ENCODE assay signal across 3 cellular contexts in genomic region chr4:173584506-173584905, GRCh38.
TF ChIP-seq lines count a peak whose summit lies in the region.

No MANE protein-coding gene starts in this region.

TF ChIP-seq in SK-N-SH, 30 proteins besides CTCF, POLR2A, EP300 and RAD21:
- no peak for TF ChIP-seq TAF1 (IDR thresholded peaks at IDR 0.05; ENCODE audit: borderline replicate concordance, low read depth, low read length)
- no peak for TF ChIP-seq NFIC (IDR thresholded peaks at IDR 0.05; ENCODE audit: borderline replicate concordance)
- no peak for TF ChIP-seq EZH2phosphoT487 (IDR thresholded peaks at IDR 0.05; ENCODE audit: borderline replicate concordance, low read depth)
- no peak for TF ChIP-seq RFX5 (IDR thresholded peaks at IDR 0.05; ENCODE audit: low read length)
- TF ChIP-seq RXRA (IDR thresholded peaks at IDR 0.05; ENCODE audit: borderline replicate concordance, low read depth) = no peak
- no peak for TF ChIP-seq GABPA (IDR thresholded peaks at IDR 0.05; ENCODE audit: low read depth)
- TF ChIP-seq PBX3 (IDR thresholded peaks at IDR 0.05) = no peak
- no peak for TF ChIP-seq MXI1 (IDR thresholded peaks at IDR 0.05; ENCODE audit: low read depth, low read length)
- no peak for TF ChIP-seq SMC3 (IDR thresholded peaks at IDR 0.05; ENCODE audit: low read depth, low read length)
- TF ChIP-seq TCF12 (IDR thresholded peaks at IDR 0.05) = no peak
- no peak for TF ChIP-seq USF1 (IDR thresholded peaks at IDR 0.05; ENCODE audit: borderline replicate concordance, low read depth)
- no peak for TF ChIP-seq IRF3 (IDR thresholded peaks at IDR 0.05; ENCODE audit: low read depth, low read length)
- no peak for TF ChIP-seq FOSL2 (IDR thresholded peaks at IDR 0.05; ENCODE audit: borderline replicate concordance, low read depth)
- TF ChIP-seq CHD2 (IDR thresholded peaks at IDR 0.05; ENCODE audit: low read length, partially characterized antibody) = no peak

TF ChIP-seq in SK-N-SH treated with all-trans-retinoic acid at 6 μM for 48 hours, 23 proteins besides CTCF, POLR2A, EP300 and RAD21:
- TF ChIP-seq OSR1 (CRISPR knock-in tag; IDR thresholded peaks at IDR 0.05) (no peak), ISL1 (CRISPR knock-in tag; IDR thresholded peaks at IDR 0.05) (no peak), ZC3H10 (CRISPR knock-in tag; IDR thresholded peaks at IDR 0.05) (no peak), ZNF70 (CRISPR knock-in tag; IDR thresholded peaks at IDR 0.05) (no peak), ZNF8 (CRISPR knock-in tag; IDR thresholded peaks at IDR 0.05) (no peak), TSHZ2 (CRISPR knock-in tag; IDR thresholded peaks at IDR 0.05) (no peak), RARB (CRISPR knock-in tag; IDR thresholded peaks at IDR 0.05) (no peak), PPARA (CRISPR knock-in tag; IDR thresholded peaks at IDR 0.05; ENCODE audit: borderline replicate concordance) (no peak), SNAI2 (CRISPR knock-in tag; IDR thresholded peaks at IDR 0.05) (no peak), CSDC2 (CRISPR knock-in tag; IDR thresholded peaks at IDR 0.05) (no peak), BACH2 (CRISPR knock-in tag; IDR thresholded peaks at IDR 0.05; ENCODE audit: borderline replicate concordance) (no peak)
TF ChIP-seq in SK-N-SH treated with all-trans-retinoic acid at 6 μM for 48 hours: peak in this region for 0.

TF ChIP-seq in K562, 482 proteins besides CTCF, POLR2A, EP300 and RAD21 (continues in another document):
- TF ChIP-seq IRF9 (tag; IDR thresholded peaks at IDR 0.05) (no peak), CLOCK (CRISPR knock-in tag; IDR thresholded peaks at IDR 0.05; ENCODE audit: borderline replicate concordance) (no peak), MTF1 (CRISPR knock-in tag; IDR thresholded peaks at IDR 0.05; ENCODE audit: borderline replicate concordance) (no peak), SMARCA4 (IDR thresholded peaks at IDR 0.05) (peak; percentile 73), TBP (optimal IDR thresholded peaks at IDR 0.05; ENCODE audit: low read depth, low read length) (peak; percentile 26), PKNOX1 (IDR thresholded peaks at IDR 0.05) (peak; percentile 73), CBX3 (IDR thresholded peaks at IDR 0.05; ENCODE audit: borderline replicate concordance in 1 of 2, low read length in 2 of 2) (peak in 1 of 2 experiments; percentile 28; a peak in 1 of 3 replicates), ZNF639 (CRISPR knock-in tag; conservative IDR thresholded peaks at IDR 0.05 in 1 of 2, IDR thresholded peaks at IDR 0.05 in 1 of 2) (no peak), ZNF165 (CRISPR knock-in tag; IDR thresholded peaks at IDR 0.05; ENCODE audit: borderline replicate concordance) (no peak), DLX4 (CRISPR knock-in tag; IDR thresholded peaks at IDR 0.05) (no peak), ZNF217 (CRISPR knock-in tag; IDR thresholded peaks at IDR 0.05) (no peak), ARID1B (IDR thresholded peaks at IDR 0.05) (peak; percentile 88), FOXP1 (CRISPR knock-in tag; IDR thresholded peaks at IDR 0.05) (no peak), TCF3 (CRISPR knock-in tag; IDR thresholded peaks at IDR 0.05) (peak; percentile 59), DMBX1 (CRISPR knock-in tag; IDR thresholded peaks at IDR 0.05; ENCODE audit: borderline replicate concordance) (peak; percentile 53; the same call in 1 of the 2 replicates), TCF7 (IDR thresholded peaks at IDR 0.05; ENCODE audit: borderline replicate concordance) (no peak), ZNF644 (tag; IDR thresholded peaks at IDR 0.05; ENCODE audit: low read depth) (no peak), PTRF (tag; IDR thresholded peaks at IDR 0.05) (no peak), POLR2AphosphoS5 (IDR thresholded peaks at IDR 0.05; ENCODE audit: control insufficient read depth, insufficient read depth, low read depth, low read length) (peak; percentile 57), KLF6 (CRISPR knock-in tag; IDR thresholded peaks at IDR 0.05; ENCODE audit: borderline replicate concordance) (no peak), CBFA2T3 (IDR thresholded peaks at IDR 0.05) (peak; percentile 86), ASH1L (IDR thresholded peaks at IDR 0.05; ENCODE audit: borderline replicate concordance, low read depth, partially characterized antibody) (no peak), CREBBP (IDR thresholded peaks at IDR 0.05; ENCODE audit: low read depth, low read length) (no peak), ZNF3 (CRISPR knock-in tag; IDR thresholded peaks at IDR 0.05) (no peak), FOXM1 (IDR thresholded peaks at IDR 0.05; ENCODE audit: low read depth) (0 out of 2 replicates have a peak, but pooled peaks have one; percentile 33), FOXM1 (CRISPR knock-in tag; IDR thresholded peaks at IDR 0.05; ENCODE audit: low read depth) (no peak), HMGXB4 (CRISPR knock-in tag; IDR thresholded peaks at IDR 0.05) (no peak), HNRNPUL1 (IDR thresholded peaks at IDR 0.05; ENCODE audit: low read length) (no peak), SETDB1 (IDR thresholded peaks at IDR 0.05; ENCODE audit: low read length) (no peak), LEF1 (IDR thresholded peaks at IDR 0.05) (0 out of 2 replicates have a peak, but pooled peaks have one; percentile 29), PML (IDR thresholded peaks at IDR 0.05; ENCODE audit: low read length) (peak; percentile 51; the same call in 1 of the 2 replicates), SRSF7 (optimal IDR thresholded peaks at IDR 0.05; ENCODE audit: low read depth, low read length) (no peak), SMARCE1 (IDR thresholded peaks at IDR 0.05) (peak; percentile 64; the same call in 1 of the 2 replicates), NCOA6 (IDR thresholded peaks at IDR 0.05) (no peak), NFE2 (IDR thresholded peaks at IDR 0.05; ENCODE audit: low read depth) (no peak), RAD51 (IDR thresholded peaks at IDR 0.05; ENCODE audit: borderline replicate concordance, low read depth) (no peak), MEIS2 (IDR thresholded peaks at IDR 0.05; ENCODE audit: partially characterized antibody) (peak; percentile 73), FOXA3 (CRISPR knock-in tag; conservative IDR thresholded peaks at IDR 0.05 in 1 of 2, IDR thresholded peaks at IDR 0.05 in 1 of 2) (no peak), TEAD4 (IDR thresholded peaks at IDR 0.05; ENCODE audit: low read length) (peak; percentile 83), TEAD4 (CRISPR knock-in tag; IDR thresholded peaks at IDR 0.05; ENCODE audit: borderline replicate concordance) (no peak), STAT5A (IDR thresholded peaks at IDR 0.05; ENCODE audit: borderline replicate concordance, low read length) (peak; percentile 80), FOXP4 (CRISPR knock-in tag; IDR thresholded peaks at IDR 0.05; ENCODE audit: borderline replicate concordance) (no peak), IFI16 (CRISPR knock-in tag; IDR thresholded peaks at IDR 0.05) (no peak), NR0B1 (IDR thresholded peaks at IDR 0.05; ENCODE audit: partially characterized antibody) (no peak), UBTF (IDR thresholded peaks at IDR 0.05; ENCODE audit: borderline replicate concordance in 1 of 2, low read depth in 2 of 2, low read length in 2 of 2) (no peak), CBFA2T2 (conservative IDR thresholded peaks at IDR 0.05) (peak; percentile 70)
